In the genomic region with DNA sequence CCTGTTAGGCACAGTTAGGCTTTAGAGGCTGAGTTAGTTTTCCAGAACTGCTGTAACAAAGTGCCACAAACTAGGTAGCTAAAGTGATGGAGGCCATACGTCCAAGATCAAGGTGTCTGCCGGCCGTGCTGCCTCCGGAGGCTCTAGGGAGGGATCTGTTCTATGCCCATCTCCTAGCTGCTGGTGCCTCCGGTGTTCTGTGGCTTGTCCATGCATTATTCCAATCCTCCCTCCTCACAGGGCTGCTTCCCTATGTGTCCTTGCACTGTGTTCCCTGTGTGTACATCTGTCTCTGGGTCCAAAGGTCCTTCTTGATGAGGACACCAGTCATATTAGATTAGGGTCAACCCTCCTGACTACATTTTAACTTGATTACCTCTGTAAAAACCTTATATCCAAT, we compare ENCODE assay signal across 1 cellular context. TPM values are rescaled to one million over a fixed set of nuclear protein-coding genes. Genes with fewer than 3 reads are reported as not detected.
"Had no signal": no experiment of that assay in that cellular context is flagged by ENCODE, and none has a peak within 500 bp of the region (broad histone marks: within the 10 kb centered on the region; RNA-seq: fewer than 3 reads in every experiment).

No MANE protein-coding gene starts in this region.

RNA-seq across cellular contexts. Expression of a gene that starts 54.4 kb away (rescaled TPM):
- polyA plus RNA-seq: immature natural killer cell had no signal
